1 cellular context compared by ENCODE assay signal in the genomic region with DNA sequence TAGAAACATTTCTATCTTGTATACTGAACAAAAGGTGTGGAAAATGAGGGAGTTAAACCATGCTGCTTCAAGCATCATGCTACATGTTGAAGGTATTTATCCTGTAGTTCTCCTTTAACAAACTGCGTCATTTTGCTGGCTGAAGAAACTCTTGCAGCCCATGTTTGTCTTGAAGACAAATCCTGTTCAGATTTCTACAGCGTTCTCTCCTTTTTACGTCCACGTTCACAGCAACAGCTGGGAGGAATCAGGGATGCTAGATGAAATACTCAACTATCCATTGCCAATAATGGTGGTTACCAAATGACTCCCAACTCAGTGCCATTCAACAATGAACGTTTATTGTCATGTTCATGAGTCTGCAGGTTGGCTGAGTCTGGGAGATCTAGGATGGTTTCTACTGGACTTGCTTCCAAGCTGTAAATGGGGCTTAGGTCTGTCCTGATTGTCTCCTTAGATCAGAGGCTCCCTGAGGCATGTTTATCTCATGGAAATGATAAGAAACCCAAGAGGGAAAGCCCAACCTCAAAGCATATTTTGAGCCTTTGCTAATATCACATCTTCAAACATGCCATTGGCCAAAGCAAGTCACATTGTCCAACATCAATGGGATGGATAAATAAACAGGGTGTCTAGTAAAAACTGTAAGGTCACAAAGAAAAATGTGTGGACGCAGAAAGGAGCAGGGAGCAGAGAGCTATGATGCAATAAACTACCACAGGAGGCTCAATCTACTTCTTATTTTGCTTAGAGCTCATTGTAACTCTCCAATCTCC.
TF ChIP-seq lines count a peak whose summit lies in the region.

No MANE protein-coding gene starts in this region.

TF ChIP-seq in HepG2, 621 proteins besides CTCF, POLR2A, EP300 and RAD21 (continued from another document and continues in another):
- no peak for TF ChIP-seq ZNF446 (CRISPR knock-in tag; IDR thresholded peaks at IDR 0.05)
- TF ChIP-seq PHB2 (IDR thresholded peaks at IDR 0.05; ENCODE audit: partially characterized antibody) = no peak
- TF ChIP-seq ZNF460 (CRISPR knock-in tag; IDR thresholded peaks at IDR 0.05; ENCODE audit: borderline replicate concordance) = no peak
- TF ChIP-seq ARNTL (CRISPR knock-in tag; IDR thresholded peaks at IDR 0.05) = 0 out of 2 replicates have a peak, but pooled peaks have one; percentile 35
- no peak for TF ChIP-seq MZF1 (CRISPR knock-in tag; IDR thresholded peaks at IDR 0.05; ENCODE audit: borderline replicate concordance)
- TF ChIP-seq, protein P1, sequence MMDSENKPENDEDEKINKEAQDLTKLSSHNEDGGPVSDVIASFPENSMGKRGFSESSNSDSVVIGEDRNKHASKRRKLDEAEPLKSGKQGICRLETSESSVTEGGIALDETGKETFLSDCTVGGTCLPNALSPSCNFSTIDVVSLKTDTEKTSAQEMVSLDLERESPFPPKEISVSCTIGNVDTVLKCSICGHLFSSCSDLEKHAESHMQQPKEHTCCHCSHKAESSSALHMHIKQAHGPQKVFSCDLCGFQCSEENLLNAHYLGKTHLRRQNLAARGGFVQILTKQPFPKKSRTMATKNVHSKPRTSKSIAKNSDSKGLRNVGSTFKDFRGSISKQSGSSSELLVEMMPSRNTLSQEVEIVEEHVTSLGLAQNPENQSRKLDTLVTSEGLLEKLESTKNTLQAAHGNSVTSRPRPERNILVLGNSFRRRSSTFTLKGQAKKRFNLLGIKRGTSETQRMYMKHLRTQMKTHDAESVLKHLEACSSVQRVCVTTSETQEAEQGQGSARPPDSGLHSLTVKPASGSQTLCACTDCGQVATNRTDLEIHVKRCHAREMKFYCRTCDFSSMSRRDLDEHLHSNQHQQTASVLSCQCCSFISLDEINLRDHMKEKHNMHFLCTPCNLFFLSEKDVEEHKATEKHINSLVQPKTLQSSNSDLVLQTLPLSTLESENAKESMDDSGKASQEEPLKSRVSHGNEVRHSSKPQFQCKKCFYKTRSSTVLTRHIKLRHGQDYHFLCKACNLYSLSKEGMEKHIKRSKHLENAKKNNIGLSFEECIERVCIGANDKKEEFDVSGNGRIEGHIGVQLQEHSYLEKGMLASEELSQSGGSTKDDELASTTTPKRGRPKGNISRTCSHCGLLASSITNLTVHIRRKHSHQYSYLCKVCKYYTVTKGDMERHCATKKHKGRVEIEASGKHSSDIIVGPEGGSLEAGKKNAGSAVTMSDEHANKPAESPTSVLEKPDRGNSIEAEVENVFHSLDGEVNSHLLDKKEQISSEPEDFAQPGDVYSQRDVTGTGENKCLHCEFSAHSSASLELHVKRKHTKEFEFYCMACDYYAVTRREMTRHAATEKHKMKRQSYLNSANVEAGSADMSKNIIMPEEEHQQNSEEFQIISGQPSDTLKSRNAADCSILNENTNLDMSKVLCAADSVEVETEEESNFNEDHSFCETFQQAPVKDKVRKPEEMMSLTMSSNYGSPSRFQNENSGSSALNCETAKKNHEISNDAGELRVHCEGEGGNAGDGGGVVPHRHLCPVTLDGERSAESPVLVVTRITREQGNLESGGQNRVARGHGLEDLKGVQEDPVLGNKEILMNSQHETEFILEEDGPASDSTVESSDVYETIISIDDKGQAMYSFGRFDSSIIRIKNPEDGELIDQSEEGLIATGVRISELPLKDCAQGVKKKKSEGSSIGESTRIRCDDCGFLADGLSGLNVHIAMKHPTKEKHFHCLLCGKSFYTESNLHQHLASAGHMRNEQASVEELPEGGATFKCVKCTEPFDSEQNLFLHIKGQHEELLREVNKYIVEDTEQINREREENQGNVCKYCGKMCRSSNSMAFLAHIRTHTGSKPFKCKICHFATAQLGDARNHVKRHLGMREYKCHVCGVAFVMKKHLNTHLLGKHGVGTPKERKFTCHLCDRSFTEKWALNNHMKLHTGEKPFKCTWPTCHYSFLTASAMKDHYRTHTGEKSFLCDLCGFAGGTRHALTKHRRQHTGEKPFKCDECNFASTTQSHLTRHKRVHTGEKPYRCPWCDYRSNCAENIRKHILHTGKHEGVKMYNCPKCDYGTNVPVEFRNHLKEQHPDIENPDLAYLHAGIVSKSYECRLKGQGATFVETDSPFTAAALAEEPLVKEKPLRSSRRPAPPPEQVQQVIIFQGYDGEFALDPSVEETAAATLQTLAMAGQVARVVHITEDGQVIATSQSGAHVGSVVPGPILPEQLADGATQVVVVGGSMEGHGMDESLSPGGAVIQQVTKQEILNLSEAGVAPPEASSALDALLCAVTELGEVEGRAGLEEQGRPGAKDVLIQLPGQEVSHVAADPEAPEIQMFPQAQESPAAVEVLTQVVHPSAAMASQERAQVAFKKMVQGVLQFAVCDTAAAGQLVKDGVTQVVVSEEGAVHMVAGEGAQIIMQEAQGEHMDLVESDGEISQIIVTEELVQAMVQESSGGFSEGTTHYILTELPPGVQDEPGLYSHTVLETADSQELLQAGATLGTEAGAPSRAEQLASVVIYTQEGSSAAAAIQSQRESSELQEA (CRISPR knock-in tag; IDR thresholded peaks at IDR 0.05; ENCODE audit: not compliant biosample characterization) = no peak
- TF ChIP-seq YEATS4 (CRISPR knock-in tag; IDR thresholded peaks at IDR 0.05; ENCODE audit: borderline replicate concordance) = no peak
- 0 out of 2 replicates have a peak, but pooled peaks have one; percentile 16 for TF ChIP-seq MLX (CRISPR knock-in tag; IDR thresholded peaks at IDR 0.05)
- TF ChIP-seq, protein P2, sequence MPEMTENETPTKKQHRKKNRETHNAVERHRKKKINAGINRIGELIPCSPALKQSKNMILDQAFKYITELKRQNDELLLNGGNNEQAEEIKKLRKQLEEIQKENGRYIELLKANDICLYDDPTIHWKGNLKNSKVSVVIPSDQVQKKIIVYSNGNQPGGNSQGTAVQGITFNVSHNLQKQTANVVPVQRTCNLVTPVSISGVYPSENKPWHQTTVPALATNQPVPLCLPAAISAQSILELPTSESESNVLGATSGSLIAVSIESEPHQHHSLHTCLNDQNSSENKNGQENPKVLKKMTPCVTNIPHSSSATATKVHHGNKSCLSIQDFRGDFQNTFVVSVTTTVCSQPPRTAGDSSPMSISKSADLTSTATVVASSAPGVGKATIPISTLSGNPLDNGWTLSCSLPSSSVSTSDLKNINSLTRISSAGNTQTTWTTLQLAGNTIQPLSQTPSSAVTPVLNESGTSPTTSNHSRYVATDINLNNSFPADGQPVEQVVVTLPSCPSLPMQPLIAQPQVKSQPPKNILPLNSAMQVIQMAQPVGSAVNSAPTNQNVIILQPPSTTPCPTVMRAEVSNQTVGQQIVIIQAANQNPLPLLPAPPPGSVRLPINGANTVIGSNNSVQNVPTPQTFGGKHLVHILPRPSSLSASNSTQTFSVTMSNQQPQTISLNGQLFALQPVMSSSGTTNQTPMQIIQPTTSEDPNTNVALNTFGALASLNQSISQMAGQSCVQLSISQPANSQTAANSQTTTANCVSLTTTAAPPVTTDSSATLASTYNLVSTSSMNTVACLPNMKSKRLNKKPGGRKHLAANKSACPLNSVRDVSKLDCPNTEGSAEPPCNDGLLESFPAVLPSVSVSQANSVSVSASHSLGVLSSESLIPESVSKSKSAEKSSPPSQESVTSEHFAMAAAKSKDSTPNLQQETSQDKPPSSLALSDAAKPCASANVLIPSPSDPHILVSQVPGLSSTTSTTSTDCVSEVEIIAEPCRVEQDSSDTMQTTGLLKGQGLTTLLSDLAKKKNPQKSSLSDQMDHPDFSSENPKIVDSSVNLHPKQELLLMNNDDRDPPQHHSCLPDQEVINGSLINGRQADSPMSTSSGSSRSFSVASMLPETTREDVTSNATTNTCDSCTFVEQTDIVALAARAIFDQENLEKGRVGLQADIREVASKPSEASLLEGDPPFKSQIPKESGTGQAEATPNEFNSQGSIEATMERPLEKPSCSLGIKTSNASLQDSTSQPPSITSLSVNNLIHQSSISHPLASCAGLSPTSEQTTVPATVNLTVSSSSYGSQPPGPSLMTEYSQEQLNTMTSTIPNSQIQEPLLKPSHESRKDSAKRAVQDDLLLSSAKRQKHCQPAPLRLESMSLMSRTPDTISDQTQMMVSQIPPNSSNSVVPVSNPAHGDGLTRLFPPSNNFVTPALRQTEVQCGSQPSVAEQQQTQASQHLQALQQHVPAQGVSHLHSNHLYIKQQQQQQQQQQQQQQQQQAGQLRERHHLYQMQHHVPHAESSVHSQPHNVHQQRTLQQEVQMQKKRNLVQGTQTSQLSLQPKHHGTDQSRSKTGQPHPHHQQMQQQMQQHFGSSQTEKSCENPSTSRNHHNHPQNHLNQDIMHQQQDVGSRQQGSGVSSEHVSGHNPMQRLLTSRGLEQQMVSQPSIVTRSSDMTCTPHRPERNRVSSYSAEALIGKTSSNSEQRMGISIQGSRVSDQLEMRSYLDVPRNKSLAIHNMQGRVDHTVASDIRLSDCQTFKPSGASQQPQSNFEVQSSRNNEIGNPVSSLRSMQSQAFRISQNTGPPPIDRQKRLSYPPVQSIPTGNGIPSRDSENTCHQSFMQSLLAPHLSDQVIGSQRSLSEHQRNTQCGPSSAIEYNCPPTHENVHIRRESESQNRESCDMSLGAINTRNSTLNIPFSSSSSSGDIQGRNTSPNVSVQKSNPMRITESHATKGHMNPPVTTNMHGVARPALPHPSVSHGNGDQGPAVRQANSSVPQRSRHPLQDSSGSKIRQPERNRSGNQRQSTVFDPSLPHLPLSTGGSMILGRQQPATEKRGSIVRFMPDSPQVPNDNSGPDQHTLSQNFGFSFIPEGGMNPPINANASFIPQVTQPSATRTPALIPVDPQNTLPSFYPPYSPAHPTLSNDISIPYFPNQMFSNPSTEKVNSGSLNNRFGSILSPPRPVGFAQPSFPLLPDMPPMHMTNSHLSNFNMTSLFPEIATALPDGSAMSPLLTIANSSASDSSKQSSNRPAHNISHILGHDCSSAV (CRISPR knock-in tag; IDR thresholded peaks at IDR 0.05; ENCODE audit: borderline replicate concordance) = no peak
- no peak for TF ChIP-seq ZNF337 (CRISPR knock-in tag; IDR thresholded peaks at IDR 0.05; ENCODE audit: borderline replicate concordance, low read depth)
- no peak for TF ChIP-seq FIP1L1 (IDR thresholded peaks at IDR 0.05; ENCODE audit: borderline replicate concordance, insufficient read depth, low read depth, low read length)
- no peak for TF ChIP-seq HOXA9 (CRISPR knock-in tag; IDR thresholded peaks at IDR 0.05; ENCODE audit: borderline replicate concordance)
- TF ChIP-seq RBM39 (IDR thresholded peaks at IDR 0.05; ENCODE audit: low read depth, low read length, poor library complexity, severe bottlenecking) = no peak
- no peak for TF ChIP-seq MED13 (CRISPR knock-in tag; IDR thresholded peaks at IDR 0.05)
- no peak for TF ChIP-seq ARHGAP35 (CRISPR knock-in tag; IDR thresholded peaks at IDR 0.05; ENCODE audit: borderline replicate concordance)
- no peak for TF ChIP-seq EZH2 (conservative IDR thresholded peaks at IDR 0.05; ENCODE audit: low read depth, low read length)
- peak; percentile 76 for TF ChIP-seq NR2F6 (IDR thresholded peaks at IDR 0.05)
- TF ChIP-seq NR2F6 (CRISPR knock-in tag; IDR thresholded peaks at IDR 0.05) = peak; percentile 54
- no peak for TF ChIP-seq HOXD1 (CRISPR knock-in tag; IDR thresholded peaks at IDR 0.05)
- TF ChIP-seq KLF11 (CRISPR knock-in tag; IDR thresholded peaks at IDR 0.05) = no peak
- TF ChIP-seq, protein P3, sequence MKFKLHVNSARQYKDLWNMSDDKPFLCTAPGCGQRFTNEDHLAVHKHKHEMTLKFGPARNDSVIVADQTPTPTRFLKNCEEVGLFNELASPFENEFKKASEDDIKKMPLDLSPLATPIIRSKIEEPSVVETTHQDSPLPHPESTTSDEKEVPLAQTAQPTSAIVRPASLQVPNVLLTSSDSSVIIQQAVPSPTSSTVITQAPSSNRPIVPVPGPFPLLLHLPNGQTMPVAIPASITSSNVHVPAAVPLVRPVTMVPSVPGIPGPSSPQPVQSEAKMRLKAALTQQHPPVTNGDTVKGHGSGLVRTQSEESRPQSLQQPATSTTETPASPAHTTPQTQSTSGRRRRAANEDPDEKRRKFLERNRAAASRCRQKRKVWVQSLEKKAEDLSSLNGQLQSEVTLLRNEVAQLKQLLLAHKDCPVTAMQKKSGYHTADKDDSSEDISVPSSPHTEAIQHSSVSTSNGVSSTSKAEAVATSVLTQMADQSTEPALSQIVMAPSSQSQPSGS (CRISPR knock-in tag; IDR thresholded peaks at IDR 0.05) = peak; percentile 9; the same call in 1 of the 2 replicates
- no peak for TF ChIP-seq ZNF343 (CRISPR knock-in tag; IDR thresholded peaks at IDR 0.05)
- TF ChIP-seq ZNF720 (CRISPR knock-in tag; IDR thresholded peaks at IDR 0.05) = no peak
- TF ChIP-seq FOXO1 (CRISPR knock-in tag; IDR thresholded peaks at IDR 0.05) = peak; percentile 68; the same call in 1 of the 2 replicates
- TF ChIP-seq ZNF761 (CRISPR knock-in tag; conservative IDR thresholded peaks at IDR 0.05) = no peak
- TF ChIP-seq, protein P4, sequence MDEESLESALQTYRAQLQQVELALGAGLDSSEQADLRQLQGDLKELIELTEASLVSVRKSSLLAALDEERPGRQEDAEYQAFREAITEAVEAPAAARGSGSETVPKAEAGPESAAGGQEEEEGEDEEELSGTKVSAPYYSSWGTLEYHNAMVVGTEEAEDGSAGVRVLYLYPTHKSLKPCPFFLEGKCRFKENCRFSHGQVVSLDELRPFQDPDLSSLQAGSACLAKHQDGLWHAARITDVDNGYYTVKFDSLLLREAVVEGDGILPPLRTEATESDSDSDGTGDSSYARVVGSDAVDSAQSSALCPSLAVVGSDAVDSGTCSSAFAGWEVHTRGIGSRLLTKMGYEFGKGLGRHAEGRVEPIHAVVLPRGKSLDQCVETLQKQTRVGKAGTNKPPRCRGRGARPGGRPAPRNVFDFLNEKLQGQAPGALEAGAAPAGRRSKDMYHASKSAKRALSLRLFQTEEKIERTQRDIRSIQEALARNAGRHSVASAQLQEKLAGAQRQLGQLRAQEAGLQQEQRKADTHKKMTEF (CRISPR knock-in tag; IDR thresholded peaks at IDR 0.05) = 0 out of 2 replicates have a peak, but pooled peaks have one; percentile 47
- no peak for TF ChIP-seq ARID2 (CRISPR knock-in tag; IDR thresholded peaks at IDR 0.05; ENCODE audit: borderline replicate concordance)
- no peak for TF ChIP-seq MATR3 (CRISPR knock-in tag; IDR thresholded peaks at IDR 0.05)
- TF ChIP-seq, protein P5, sequence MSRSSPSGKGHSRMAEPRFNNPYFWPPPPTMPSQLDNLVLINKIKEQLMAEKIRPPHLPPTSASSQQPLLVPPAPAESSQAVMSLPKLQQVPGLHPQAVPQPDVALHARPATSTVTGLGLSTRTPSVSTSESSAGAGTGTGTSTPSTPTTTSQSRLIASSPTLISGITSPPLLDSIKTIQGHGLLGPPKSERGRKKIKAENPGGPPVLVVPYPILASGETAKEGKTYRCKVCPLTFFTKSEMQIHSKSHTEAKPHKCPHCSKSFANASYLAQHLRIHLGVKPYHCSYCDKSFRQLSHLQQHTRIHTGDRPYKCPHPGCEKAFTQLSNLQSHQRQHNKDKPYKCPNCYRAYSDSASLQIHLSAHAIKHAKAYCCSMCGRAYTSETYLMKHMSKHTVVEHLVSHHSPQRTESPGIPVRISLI (CRISPR knock-in tag; IDR thresholded peaks at IDR 0.05; ENCODE audit: borderline replicate concordance) = no peak
- no peak for TF ChIP-seq RAD51 (IDR thresholded peaks at IDR 0.05; ENCODE audit: borderline replicate concordance)
- TF ChIP-seq MXD1 (CRISPR knock-in tag; IDR thresholded peaks at IDR 0.05) = no peak
